Comparison of ENCODE assay signal across 8 cellular contexts in the genomic region with DNA sequence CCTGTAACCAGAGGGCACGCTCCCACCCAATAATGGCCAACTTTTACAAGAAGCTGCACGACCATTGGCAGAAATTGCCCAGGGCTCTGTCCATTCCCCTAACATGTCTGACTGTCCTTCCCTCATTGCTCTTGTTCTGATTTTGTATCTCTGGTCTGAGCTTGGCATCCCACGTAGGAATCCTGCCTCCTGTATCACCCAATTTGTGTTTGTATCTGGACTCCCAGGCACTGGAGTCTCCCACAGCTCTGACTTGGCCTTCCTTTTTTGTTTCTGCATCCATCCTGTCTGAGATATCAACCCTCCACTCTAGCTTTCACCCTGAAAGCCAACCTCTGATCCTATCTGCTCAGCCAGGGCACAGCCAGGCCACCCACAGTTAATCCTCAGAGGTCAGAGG.
"Had no signal": no experiment of that assay in that cellular context is flagged by ENCODE, and none has a peak within 500 bp of the region (broad histone marks: within the 10 kb centered on the region; RNA-seq: fewer than 3 reads in every experiment).

No MANE protein-coding gene starts in this region.

- H2AFZ ChIP-seq: GM23338 had no signal

- DNase-seq: H7, HFFc6, KG1 had no signal

- H3K4me3 Mint-ChIP-seq: GM23338, HFFc6 had no signal

- H3K27ac Mint-ChIP-seq: GM23338, HFFc6 had no signal

- H3K4me2 ChIP-seq: GM23338 had no signal

- H3K36me3 ChIP-seq: HAP-1 had no signal

- H3K9me3 Mint-ChIP-seq: GM23338, HFFc6 had no signal

- H3K4me3 ChIP-seq: GM23338, HAP-1, K562 had no signal

- H3K4me1 ChIP-seq: HAP-1 had no signal

- FAIRE-seq: HepG2, K562 had no signal

- H3K27ac ChIP-seq: HL-60 had no signal

- H3K9me3 ChIP-seq: HAP-1 had no signal
